In the genomic region with DNA sequence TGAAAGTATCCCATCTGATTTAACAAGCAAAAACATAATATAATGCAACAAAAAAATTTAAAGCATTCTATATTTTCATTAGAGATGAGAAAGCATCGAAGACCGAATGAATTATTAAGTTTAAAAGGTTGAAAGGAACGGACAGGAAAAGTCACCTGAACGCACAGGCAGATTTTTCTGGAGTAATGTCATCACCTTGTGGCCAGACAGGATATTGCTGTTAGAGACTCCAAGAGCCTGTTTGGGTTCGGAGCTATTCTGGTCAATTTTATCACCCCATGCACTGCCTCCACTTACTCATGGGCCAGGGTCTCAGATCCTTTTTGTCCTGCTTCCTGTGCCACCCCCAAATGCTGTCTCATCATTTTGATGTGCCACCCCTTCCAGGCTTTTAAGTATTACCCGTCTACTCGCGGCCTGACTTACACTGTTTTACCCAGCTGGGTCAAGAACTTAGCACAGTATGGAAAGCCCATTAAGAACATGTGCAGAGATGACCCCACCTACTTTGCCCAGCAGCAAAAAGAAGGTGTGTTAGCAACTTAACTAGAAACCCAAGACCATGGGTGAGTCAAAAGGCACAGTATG, we compare ENCODE assay signal across 1 cellular context.
A peak's percentile ranks its signal among the peaks of the same experiment; 100 is the strongest.
TF ChIP-seq lines count a peak whose summit lies in the region.

No MANE protein-coding gene starts in this region.

TF ChIP-seq in IMR-90, 13 proteins besides CTCF, POLR2A, EP300 and RAD21:
- TF ChIP-seq SMC3 (IDR thresholded peaks at IDR 0.05; ENCODE audit: low read depth, low read length) (peak; percentile 96), RCOR1 (IDR thresholded peaks at IDR 0.05; ENCODE audit: insufficient replicate concordance, low read length) (no peak)
TF ChIP-seq in IMR-90: peak in this region for 1.
